9 cellular contexts compared by ENCODE assay signal in the genomic region with DNA sequence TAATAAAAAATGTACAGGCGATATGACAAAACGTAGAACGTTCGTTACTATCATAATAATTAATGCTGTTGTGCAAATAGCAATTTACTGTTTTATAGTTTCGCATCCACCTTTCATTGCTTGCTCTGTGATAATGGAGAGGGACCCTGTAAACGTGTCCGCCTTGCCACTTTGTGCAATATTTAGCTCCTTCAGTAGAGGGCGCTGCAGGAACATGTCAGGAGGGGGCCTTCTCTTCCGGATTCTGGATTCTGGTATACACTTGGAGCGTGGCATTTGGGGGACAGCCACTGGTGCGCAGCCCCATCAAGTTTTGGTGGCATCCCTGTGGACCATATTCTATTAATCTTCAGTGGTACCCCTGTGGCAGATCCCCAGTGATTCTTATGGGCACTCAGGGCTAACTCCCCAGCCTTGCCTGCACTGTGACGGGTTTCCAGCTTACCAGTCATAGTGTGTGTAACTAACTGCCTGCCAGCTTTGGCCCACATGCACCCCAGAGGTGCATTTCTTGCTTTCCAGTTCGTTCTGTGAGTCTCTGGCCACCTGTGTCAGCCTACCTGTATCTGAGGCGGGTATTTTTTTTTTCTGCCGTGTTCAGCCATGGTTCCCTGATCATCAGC.
DNase-seq lines count a peak whose midpoint lies in the region; ATAC-seq and TF ChIP-seq lines count a peak whose summit lies in the region.
"Had no signal": no experiment of that assay in that cellular context is flagged by ENCODE, and none has a peak within 500 bp of the region (broad histone marks: within the 10 kb centered on the region; RNA-seq: fewer than 3 reads in every experiment).

No MANE protein-coding gene starts in this region.

- no peak for DNase-seq in HFFc6
- peak; percentile 39 for DNase-seq in kidney tubule cell (ENCODE audit: low spot score)
- no peak for DNase-seq in DMS114 treated with DMSO at 0.1 percent for 48 hours (lab: John Stamatoyannopoulos, UW; ENCODE audit: unreplicated experiment)
- DNase-seq in activated gamma-delta T cell (lab: John Stamatoyannopoulos, UW) = no peak
- DNase-seq in stimulated activated naive CD4-positive, alpha-beta T cell (lab: John Stamatoyannopoulos, UW) = no peak

- H3K36me3 ChIP-seq in DOHH2 (ENCODE audit: control insufficient read depth, low read length) (no peaks in the 10 kb centered on the region), SU-DHL-6 (ENCODE audit: low read length) (no peaks in the 10 kb centered on the region)

- peaks cover 58% of the 10 kb centered on the region for H3K9me3 Mint-ChIP-seq in HFFc6
- H3K9me3 Mint-ChIP-seq: effector memory CD8-positive, alpha-beta T cell had no signal

- H3K27ac ChIP-seq in DOHH2 (ENCODE audit: low read depth, low read length) (no peak overlapping the region), SU-DHL-6 (ENCODE audit: low read depth, low read length) (no peak overlapping the region)

- H3K36me3 Mint-ChIP-seq in HFFc6 (ENCODE audit: low read depth) = no peaks in the 10 kb centered on the region; the same call in 1 of the 2 replicates

- no peaks in the 10 kb centered on the region for H3K79me2 ChIP-seq in DOHH2 (ENCODE audit: control insufficient read depth, low read length)
- H3K79me2 ChIP-seq in SU-DHL-6 (ENCODE audit: insufficient read depth, low read length) = no peaks in the 10 kb centered on the region

- H3K4me3 ChIP-seq in DOHH2 (ENCODE audit: low read length) (no peak overlapping the region), SU-DHL-6 (ENCODE audit: insufficient read depth, low read length, poor library complexity, severe bottlenecking) (no peak overlapping the region)

- H3K4me3 Mint-ChIP-seq in HFFc6 = no peak overlapping the region
- H3K4me3 Mint-ChIP-seq: effector memory CD8-positive, alpha-beta T cell had no signal

- H4K20me1 ChIP-seq in DOHH2 (ENCODE audit: control insufficient read depth, insufficient read depth, low read depth, low read length) = no peaks in the 10 kb centered on the region
- no peaks in the 10 kb centered on the region for H4K20me1 ChIP-seq in SU-DHL-6 (ENCODE audit: low read depth, low read length)

- H3K27me3 ChIP-seq in DOHH2 (ENCODE audit: control insufficient read depth, low read length) (peaks cover 6% of the 10 kb centered on the region; the same call in 1 of the 2 replicates), SU-DHL-6 (ENCODE audit: low read length) (no peaks in the 10 kb centered on the region)

- ATAC-seq in HG02642 (IDR thresholded peaks at IDR 0.05; ENCODE audit: poor library complexity, unreplicated experiment) = no peak
- ATAC-seq: effector memory CD8-positive, alpha-beta T cell had no signal

- H3F3A ChIP-seq in DOHH2 (ENCODE audit: control insufficient read depth, insufficient read depth) (no peaks in the 10 kb centered on the region), SU-DHL-6 (ENCODE audit: insufficient read depth) (no peaks in the 10 kb centered on the region)

- H3K4me2 ChIP-seq in DOHH2 (ENCODE audit: low read length) (no peak overlapping the region), SU-DHL-6 (ENCODE audit: low read depth, low read length, poor library complexity, severe bottlenecking) (no peak overlapping the region)

- no peak overlapping the region for H2AFZ ChIP-seq in SU-DHL-6 (ENCODE audit: low read depth, low read length, severe bottlenecking)

- TF ChIP-seq CTCF in DOHH2 (IDR thresholded peaks at IDR 0.05; ENCODE audit: low read depth, low read length, poor library complexity, severe bottlenecking) = peak; percentile 92
- TF ChIP-seq CTCF in HFFc6 (IDR thresholded peaks at IDR 0.05) = 0 out of 2 replicates have a peak, but pooled peaks have one; percentile 22
- TF ChIP-seq CTCF in SU-DHL-6 (IDR thresholded peaks at IDR 0.05; ENCODE audit: insufficient read depth, low read length, poor library complexity, severe bottlenecking) = peak; percentile 53

- no peaks in the 10 kb centered on the region for H3K9me2 ChIP-seq in DOHH2 (replicated peaks; ENCODE audit: control insufficient read depth, low read length)
- no peaks in the 10 kb centered on the region for H3K9me2 ChIP-seq in SU-DHL-6 (replicated peaks; ENCODE audit: insufficient read depth, low read length)

- no peak overlapping the region for H3K27ac Mint-ChIP-seq in HFFc6
- H3K27ac Mint-ChIP-seq: effector memory CD8-positive, alpha-beta T cell had no signal

- H3K27me3 Mint-ChIP-seq in HFFc6 (ENCODE audit: insufficient read depth) = peaks cover 3% of the 10 kb centered on the region; the same call in 1 of the 2 replicates

- H3K4me1 ChIP-seq in DOHH2 (ENCODE audit: control insufficient read depth, low read length) = no peaks in the 10 kb centered on the region

- H3K4me1 Mint-ChIP-seq in HFFc6 (ENCODE audit: low read depth) = no peaks in the 10 kb centered on the region

- H3K9ac ChIP-seq in SU-DHL-6 (ENCODE audit: low read length) = no peak overlapping the region

- no peaks in the 10 kb centered on the region for H3K9me3 ChIP-seq in DOHH2 (ENCODE audit: control insufficient read depth, insufficient read depth, low read length)
- no peaks in the 10 kb centered on the region for H3K9me3 ChIP-seq in SU-DHL-6 (ENCODE audit: insufficient read depth, low read length)

Comparison
In these comparisons a context has a peak if more than half of its experiments do, and no peak if none do; other contexts are left out.
1. CTCF ChIP-seq: peak in every context shown above with its lines; median percentile 92 in DOHH2; 53 in SU-DHL-6; 22 in HFFc6.